In genomic region chr10:17510242-17510908, GRCh38 we compare ENCODE assay signal across 12 cellular contexts.
DNase-seq lines count a peak whose midpoint lies in the region; ATAC-seq, FAIRE-seq and TF ChIP-seq lines count a peak whose summit lies in the region.
"Had no signal": no experiment of that assay in that cellular context is flagged by ENCODE, and none has a peak within 500 bp of the region (broad histone marks: within the 10 kb centered on the region; RNA-seq: fewer than 3 reads in every experiment).

No MANE protein-coding gene starts in this region.

- no peaks in the 10 kb centered on the region for H3K27me3 ChIP-seq in effector memory CD4-positive, alpha-beta T cell (replicated peaks; ENCODE audit: control insufficient read depth, insufficient read depth, low read length, poor library complexity, severe bottlenecking)
- H3K27me3 ChIP-seq: BLaER1 had no signal

- DNase-seq in GM10248 (ENCODE audit: extremely low spot score) (peak; percentile 49), RWPE1 (ENCODE audit: low spot score) (no peak), NCI-H524 (lab: John Stamatoyannopoulos, UW) (no peak), glomerular visceral epithelial cell (ENCODE audit: extremely low spot score) (no peak), D721Med (ENCODE audit: insufficient read length, low spot score) (no peak)
- DNase-seq in effector memory CD4-positive, alpha-beta T cell: no peak
- DNase-seq: effector CD4-positive, alpha-beta T cell; NCI-H774 had no signal

- ATAC-seq in GM19463 (IDR thresholded peaks at IDR 0.05; ENCODE audit: unreplicated experiment) (peak; percentile 67), HG03060 (IDR thresholded peaks at IDR 0.05; ENCODE audit: low read depth, unreplicated experiment) (peak; percentile 42)
- ATAC-seq: left lobe of liver had no signal

- no peak overlapping the region for H3K4me3 ChIP-seq in effector memory CD4-positive, alpha-beta T cell (ENCODE audit: insufficient read depth, low read depth, low read length, poor library complexity, severe bottlenecking)
- H3K4me3 ChIP-seq: BLaER1 had no signal

- no peaks in the 10 kb centered on the region for H3K36me3 ChIP-seq in effector memory CD4-positive, alpha-beta T cell (ENCODE audit: control insufficient read depth, insufficient read depth, low read length)
- H3K36me3 ChIP-seq: BLaER1 had no signal

- H3K9me3 ChIP-seq in effector memory CD4-positive, alpha-beta T cell (ENCODE audit: control insufficient read depth, low read length): no peaks in the 10 kb centered on the region

- H3K27ac ChIP-seq in RWPE1: 0 out of 2 replicates have a peak overlapping the region, but pooled peaks have one; percentile 17
- no peak overlapping the region for H3K27ac ChIP-seq in effector memory CD4-positive, alpha-beta T cell (ENCODE audit: insufficient read depth, low read length, poor library complexity, severe bottlenecking)
- H3K27ac ChIP-seq: BLaER1 had no signal

- no peak for FAIRE-seq in D721Med (lab: Jason Lieb, UNC)

- TF ChIP-seq CTCF in GM10248 (IDR thresholded peaks at IDR 0.05; ENCODE audit: control extremely low read depth, extremely low read depth, low read depth, missing control alignments) (no peak), RWPE1 (conservative IDR thresholded peaks at IDR 0.05; ENCODE audit: low read depth) (no peak), D721Med (IDR thresholded peaks at IDR 0.05; ENCODE audit: insufficient read depth, missing control alignments) (no peak)

- POLR2A ChIA-PET in GM10248 (lab: Yijun Ruan, JAX): no interaction called here
- POLR2A ChIA-PET in RWPE1 (lab: Yijun Ruan, JAX; ENCODE audit: low non-redundant PET): no interaction called here

- H3K4me1 ChIP-seq in effector memory CD4-positive, alpha-beta T cell (ENCODE audit: control insufficient read depth, insufficient read depth, low read length, poor library complexity, severe bottlenecking): peaks cover 16% of the 10 kb centered on the region

- CTCF ChIA-PET in GM10248 (lab: Yijun Ruan, JAX) (interaction anchor here (1.1 to 2.1 kb wide), 2 partner anchors 15 to 18 kb away, joined by 3 to 10 read pairs; no protein-coding TSS in a partner anchor), RWPE1 (lab: Yijun Ruan, JAX) (interaction anchor here (0.7 to 0.8 kb wide), 2 partner anchors 24 to 333 kb away, joined by 3 to 4 read pairs; no protein-coding TSS in a partner anchor)
